Comparison of ENCODE assay signal across 30 cellular contexts in genomic region chr6:39560915-39561314, GRCh38.
"Had no signal": no experiment of that assay in that cellular context is flagged by ENCODE, and none has a peak within 500 bp of the region (broad histone marks: within the 10 kb centered on the region; RNA-seq: fewer than 3 reads in every experiment).

No MANE protein-coding gene starts in this region.

- H3K4me3 Mint-ChIP-seq: naive thymus-derived CD8-positive, alpha-beta T cell; natural killer cell treated with Interleukin-12 subunit alpha and Interleukin-12 subunit beta and Interleukin-15 and Interleukin-18, amount 100 ng/mL, for 72 hours; nephron progenitor cell; neural crest cell; stimulated activated effector memory CD8-positive, alpha-beta T cell treated with anti-CD3 and anti-CD28 coated beads, Interleukin-12 subunit alpha, Interleukin-12 subunit beta, amount 100 ng/mL, for 72 hours; stimulated activated naive CD8-positive, alpha-beta T cell treated with anti-CD3 and anti-CD28 coated beads, Interleukin-15, amount 100 ng/mL, for 72 hours; type B pancreatic cell had no signal

- H3K27me3 ChIP-seq: neutrophil, pancreas, right lobe of liver, sigmoid colon, suprapubic skin, testis, tibial artery, transverse colon, upper lobe of right lung, uterus had no signal

- H3K27me3 Mint-ChIP-seq: stimulated activated naive CD8-positive, alpha-beta T cell treated with anti-CD3 and anti-CD28 coated beads, Interleukin-15, amount 100 ng/mL, for 72 hours; type B pancreatic cell had no signal

- H3K9me3 ChIP-seq: neutrophil, pancreas, psoas muscle, right lobe of liver, sigmoid colon, suprapubic skin, testis, tibial artery, transverse colon, upper lobe of right lung, uterus had no signal

- H3K4me1 Mint-ChIP-seq: naive thymus-derived CD8-positive, alpha-beta T cell; stimulated activated effector memory CD8-positive, alpha-beta T cell treated with anti-CD3 and anti-CD28 coated beads, Interleukin-12 subunit alpha, Interleukin-12 subunit beta, amount 100 ng/mL, for 72 hours; stimulated activated naive CD8-positive, alpha-beta T cell treated with anti-CD3 and anti-CD28 coated beads, Interleukin-15, amount 100 ng/mL, for 72 hours had no signal

- H3K36me3 ChIP-seq: neutrophil, pancreas, right lobe of liver, sigmoid colon, suprapubic skin, tibial artery, transverse colon, upper lobe of right lung, uterus had no signal

- H3K27ac ChIP-seq: neutrophil, pancreas, psoas muscle, suprapubic skin, testis, tibial artery, transverse colon, uterus had no signal

- H3K9me3 Mint-ChIP-seq: naive thymus-derived CD8-positive, alpha-beta T cell; natural killer cell treated with Interleukin-12 subunit alpha and Interleukin-12 subunit beta and Interleukin-15 and Interleukin-18, amount 100 ng/mL, for 72 hours; nephron progenitor cell; neural crest cell; stimulated activated effector memory CD8-positive, alpha-beta T cell treated with anti-CD3 and anti-CD28 coated beads, Interleukin-12 subunit alpha, Interleukin-12 subunit beta, amount 100 ng/mL, for 72 hours; stimulated activated naive CD8-positive, alpha-beta T cell treated with anti-CD3 and anti-CD28 coated beads, Interleukin-15, amount 100 ng/mL, for 72 hours; type B pancreatic cell had no signal

- DNase-seq: naive thymus-derived CD8-positive, alpha-beta T cell; nephron progenitor cell; nucleus accumbens; posterior cingulate gyrus; psoas muscle; right cardiac atrium; sigmoid colon; small intestine; stimulated activated CD4-positive, alpha-beta T cell treated with anti-CD3 and anti-CD28 coated beads, Interleukin-15, amount 100 ng/mL, for 24 hours; stimulated activated CD4-positive, alpha-beta T cell treated with anti-CD3 and anti-CD28 coated beads, Interleukin-2, amount 100 ng/mL, for 24 hours; stimulated activated CD4-positive, alpha-beta T cell treated with anti-CD3 and anti-CD28 coated beads, Interleukin-2, amount 100 ng/mL, for 48 hours; stimulated activated CD4-positive, alpha-beta T cell treated with anti-CD3 and anti-CD28 coated beads, Interleukin-4, amount 100 ng/mL, for 24 hours; stimulated activated naive CD4-positive, alpha-beta T cell; stimulated activated naive CD8-positive, alpha-beta T cell treated with anti-CD3 and anti-CD28 coated beads, Interleukin-15, amount 100 ng/mL, for 72 hours; stimulated activated naive CD8-positive, alpha-beta T cell treated with anti-CD3 and anti-CD28 coated beads, Interleukin-15, Interleukin-2, amounts not matched to agents 100 U/mL and 50 U/mL, for 24 hours; substantia nigra; testis; tibial artery; transverse colon had no signal

- H3K27ac Mint-ChIP-seq: naive thymus-derived CD8-positive, alpha-beta T cell; natural killer cell treated with Interleukin-12 subunit alpha and Interleukin-12 subunit beta and Interleukin-15 and Interleukin-18, amount 100 ng/mL, for 72 hours; progenitor cell of endocrine pancreas; stimulated activated effector memory CD8-positive, alpha-beta T cell treated with anti-CD3 and anti-CD28 coated beads, Interleukin-12 subunit alpha, Interleukin-12 subunit beta, amount 100 ng/mL, for 72 hours; stimulated activated naive CD8-positive, alpha-beta T cell treated with anti-CD3 and anti-CD28 coated beads, Interleukin-15, amount 100 ng/mL, for 72 hours; type B pancreatic cell had no signal

- H3K36me3 Mint-ChIP-seq: naive thymus-derived CD8-positive, alpha-beta T cell; natural killer cell treated with Interleukin-12 subunit alpha and Interleukin-12 subunit beta and Interleukin-15 and Interleukin-18, amount 100 ng/mL, for 72 hours; stimulated activated effector memory CD8-positive, alpha-beta T cell treated with anti-CD3 and anti-CD28 coated beads, Interleukin-12 subunit alpha, Interleukin-12 subunit beta, amount 100 ng/mL, for 72 hours; type B pancreatic cell had no signal

- H3K4me3 ChIP-seq: pancreas, psoas muscle, right lobe of liver, sigmoid colon, suprapubic skin, testis, tibial artery, transverse colon, upper lobe of right lung, uterus had no signal

- H3K4me1 ChIP-seq: pancreas, psoas muscle, testis, transverse colon, upper lobe of right lung, uterus had no signal
